ENCODE assay signal across 14 cellular contexts in the genomic region with DNA sequence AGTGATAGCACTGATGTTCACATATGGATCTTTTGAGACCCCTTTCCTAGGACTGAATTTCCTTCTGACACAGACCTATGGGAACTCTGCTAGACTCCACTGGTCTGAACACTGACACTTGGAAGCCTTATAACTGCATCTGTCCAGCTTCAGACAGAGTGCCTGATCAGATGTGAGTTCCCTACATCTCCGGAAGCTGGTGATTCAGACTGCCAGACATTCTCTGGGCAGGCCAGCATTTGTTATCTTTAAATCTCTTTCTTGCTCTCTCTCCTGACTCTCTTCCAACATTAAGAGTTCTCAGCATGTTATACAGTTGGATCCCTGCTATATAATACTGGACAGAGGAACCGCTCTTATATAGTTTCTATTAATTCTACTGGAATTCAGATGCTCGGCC.
DNase-seq lines count a peak whose midpoint lies in the region; ATAC-seq, FAIRE-seq and TF ChIP-seq lines count a peak whose summit lies in the region.
"Had no signal": no experiment of that assay in that cellular context is flagged by ENCODE, and none has a peak within 500 bp of the region (broad histone marks: within the 10 kb centered on the region; RNA-seq: fewer than 3 reads in every experiment).

No MANE protein-coding gene starts in this region.

- BruUV-seq in Caco-2 (replicated peaks; lab: Mats Ljungman, UMichigan): no TSS peak

- H3K36me3 ChIP-seq in adrenal gland (replicated peaks in 1 of 2) (no peaks in the 10 kb centered on the region), upper lobe of right lung (no peaks in the 10 kb centered on the region), Caco-2 (ENCODE audit: control insufficient read depth, insufficient read depth, low read length) (no peaks in the 10 kb centered on the region)
- H3K36me3 ChIP-seq in CD8-positive, alpha-beta memory T cell (ENCODE audit: insufficient read depth, low read length): no peaks in the 10 kb centered on the region
- H3K36me3 ChIP-seq: esophagus muscularis mucosa had no signal

- H3K9me3 ChIP-seq in adrenal gland (replicated peaks in 1 of 3) (no peaks in the 10 kb centered on the region), upper lobe of right lung (no peaks in the 10 kb centered on the region), Caco-2 (no peaks in the 10 kb centered on the region)
- H3K9me3 ChIP-seq in CD8-positive, alpha-beta memory T cell (ENCODE audit: low read length): no peaks in the 10 kb centered on the region
- H3K9me3 ChIP-seq: esophagus muscularis mucosa had no signal

- H3K36me3 Mint-ChIP-seq in Caco-2 (ENCODE audit: insufficient read depth, unreplicated experiment): no peaks in the 10 kb centered on the region
- H3K36me3 Mint-ChIP-seq in CD8-positive, alpha-beta memory T cell: peaks cover 16 to 52% (median 30%) of the 10 kb centered on the region in 3 donors

- no peaks in the 10 kb centered on the region for H3K4me1 Mint-ChIP-seq in Caco-2 (ENCODE audit: low read depth, unreplicated experiment)
- peaks cover 0 to 3% (median 0%) of the 10 kb centered on the region in 3 donors for H3K4me1 Mint-ChIP-seq in CD8-positive, alpha-beta memory T cell
- H3K4me1 Mint-ChIP-seq: naive thymus-derived CD8-positive, alpha-beta T cell had no signal

- H3K27me3 Mint-ChIP-seq in Caco-2 (ENCODE audit: insufficient read depth, unreplicated experiment): peaks cover 3% of the 10 kb centered on the region
- H3K27me3 Mint-ChIP-seq in CD8-positive, alpha-beta memory T cell: peaks cover 0 to 1% of the 10 kb centered on the region in 2 donors
- H3K27me3 Mint-ChIP-seq: activated CD4-positive, alpha-beta memory T cell treated with anti-CD3 and anti-CD28 coated beads for 36 hours; naive thymus-derived CD8-positive, alpha-beta T cell; T-helper 17 cell had no signal

- H3K4me3 ChIP-seq in adrenal gland: no peak overlapping the region
- H3K4me3 ChIP-seq in fibroblast of villous mesenchyme (ENCODE audit: low read depth, low read length): no peak overlapping the region
- H3K4me3 ChIP-seq in upper lobe of right lung: no peak overlapping the region
- no peak overlapping the region for H3K4me3 ChIP-seq in Caco-2 (ENCODE audit: low read depth, low read length)
- H3K4me3 ChIP-seq in CD8-positive, alpha-beta memory T cell (ENCODE audit: low read length): no peak overlapping the region
- H3K4me3 ChIP-seq: esophagus muscularis mucosa had no signal

- no peak overlapping the region for H3K27ac Mint-ChIP-seq in Caco-2 (ENCODE audit: unreplicated experiment)
- H3K27ac Mint-ChIP-seq in CD8-positive, alpha-beta memory T cell: no peak overlapping the region
- H3K27ac Mint-ChIP-seq: activated CD4-positive, alpha-beta memory T cell treated with anti-CD3 and anti-CD28 coated beads for 36 hours; T-helper 17 cell had no signal

- H3K27ac ChIP-seq in adrenal gland (peak overlapping the region in 2 of 5 donors; percentile 24 to 45), upper lobe of right lung (no peak overlapping the region)
- H3K27ac ChIP-seq in CD8-positive, alpha-beta memory T cell (ENCODE audit: low read depth, low read length): no peak overlapping the region
- H3K27ac ChIP-seq: esophagus muscularis mucosa had no signal

- FAIRE-seq in H54 (lab: Jason Lieb, UNC): peak; percentile 90
- FAIRE-seq: islet of Langerhans had no signal

- no peak for TF ChIP-seq CTCF in adrenal gland (IDR thresholded peaks at IDR 0.05)
- TF ChIP-seq CTCF in fibroblast of villous mesenchyme (IDR thresholded peaks at IDR 0.05; ENCODE audit: insufficient read depth, low read depth, low read length): no peak
- TF ChIP-seq CTCF in upper lobe of right lung (IDR thresholded peaks at IDR 0.05): no peak
- TF ChIP-seq CTCF in Caco-2 (IDR thresholded peaks at IDR 0.05; ENCODE audit: insufficient read depth in 1 of 2, low read depth in 1 of 2, low read length in 1 of 2, severe bottlenecking in 1 of 2, unreplicated experiment in 1 of 2): no peak

- ATAC-seq in upper lobe of right lung: peak; percentile 28
- ATAC-seq: naive thymus-derived CD8-positive, alpha-beta T cell; T-helper 17 cell had no signal

- no peaks in the 10 kb centered on the region for H3K4me1 ChIP-seq in adrenal gland (replicated peaks in 1 of 2)
- H3K4me1 ChIP-seq in upper lobe of right lung: no peaks in the 10 kb centered on the region
- H3K4me1 ChIP-seq in Caco-2: no peaks in the 10 kb centered on the region
- H3K4me1 ChIP-seq in CD8-positive, alpha-beta memory T cell (ENCODE audit: insufficient read depth, low read length): no peaks in the 10 kb centered on the region
- H3K4me1 ChIP-seq: esophagus muscularis mucosa had no signal

- H3K4me3 Mint-ChIP-seq in Caco-2 (ENCODE audit: unreplicated experiment): no peak overlapping the region
- H3K4me3 Mint-ChIP-seq in CD8-positive, alpha-beta memory T cell: no peak overlapping the region
- H3K4me3 Mint-ChIP-seq: activated CD4-positive, alpha-beta memory T cell treated with anti-CD3 and anti-CD28 coated beads for 36 hours; naive thymus-derived CD8-positive, alpha-beta T cell; T-helper 17 cell had no signal

- POLR2A ChIA-PET in Caco-2 (lab: Charles Lee): no interaction called here
- POLR2A ChIA-PET in CD8-positive, alpha-beta memory T cell (lab: Charles Lee): no interaction called here

- H3K27me3 ChIP-seq in adrenal gland (no peaks in the 10 kb centered on the region), upper lobe of right lung (no peaks in the 10 kb centered on the region), Caco-2 (replicated peaks; ENCODE audit: control insufficient read depth, insufficient read depth, low read length) (no peaks in the 10 kb centered on the region)
- no peaks in the 10 kb centered on the region for H3K27me3 ChIP-seq in CD8-positive, alpha-beta memory T cell (ENCODE audit: insufficient read depth, low read length, poor library complexity, severe bottlenecking)
- H3K27me3 ChIP-seq: esophagus muscularis mucosa had no signal

- H3K9me3 Mint-ChIP-seq in Caco-2 (ENCODE audit: unreplicated experiment): peaks cover 28% of the 10 kb centered on the region
- H3K9me3 Mint-ChIP-seq in CD8-positive, alpha-beta memory T cell: peaks cover 8 to 26% (median 23%) of the 10 kb centered on the region in 5 donors

- CTCF ChIA-PET in Caco-2 (lab: Charles Lee): no interaction called here
- CTCF ChIA-PET in CD8-positive, alpha-beta memory T cell (lab: Charles Lee): no interaction called here

- intact Hi-C loops in adrenal gland (cut with DNase I): no loop called here
- intact Hi-C loops in upper lobe of right lung (cut with DNase I): no loop called here
- intact Hi-C loops in Caco-2 (cut with micrococcal nuclease; ENCODE audit: unreplicated experiment): no loop called here

- peak; percentile 15 for DNase-seq in H54 (ENCODE audit: insufficient read length, low spot score)
- DNase-seq in adrenal gland: peak in 6 of 7 donors; percentile 39 to 66 (median 53)
- peak; percentile 71 for DNase-seq in fibroblast of villous mesenchyme (ENCODE audit: low read depth)
- no peak for DNase-seq in upper lobe of right lung
- no peak for DNase-seq in Caco-2
- no peak for DNase-seq in SW480 (ENCODE audit: low spot score)
- no peak for DNase-seq in CD8-positive, alpha-beta memory T cell
- DNase-seq: activated CD4-positive, alpha-beta memory T cell treated with anti-CD3 and anti-CD28 coated beads for 36 hours; activated effector memory CD4-positive, alpha-beta T cell treated with Interleukin-2 at 50 U/mL for 16 hours; naive thymus-derived CD8-positive, alpha-beta T cell; NCI-H2227 treated with DMSO at 0.1 percent for 48 hours; T-helper 17 cell had no signal

- TF ChIP-seq POLR2A in H54 (IDR thresholded peaks at IDR 0.05; ENCODE audit: low read depth, low read length): no peak
- no peak for TF ChIP-seq POLR2A in adrenal gland (IDR thresholded peaks at IDR 0.05)

- 60 to 65% (median 63%) methylated on average over 3 of the region's 3 CpGs for whole genome bisulfite sequencing in adrenal gland, 4 donors

Comparison
In these comparisons a context has a peak if more than half of its experiments do, and no peak if none do; other contexts are left out.
1. DNase-seq: peak in H54 (single experiment), adrenal gland (6 of 7) and fibroblast of villous mesenchyme (single experiment); none in upper lobe of right lung (single experiment), Caco-2 (0 of 2), SW480 (single experiment) and CD8-positive, alpha-beta memory T cell (0 of 5).